1 cellular context compared by ENCODE assay signal in the genomic region with DNA sequence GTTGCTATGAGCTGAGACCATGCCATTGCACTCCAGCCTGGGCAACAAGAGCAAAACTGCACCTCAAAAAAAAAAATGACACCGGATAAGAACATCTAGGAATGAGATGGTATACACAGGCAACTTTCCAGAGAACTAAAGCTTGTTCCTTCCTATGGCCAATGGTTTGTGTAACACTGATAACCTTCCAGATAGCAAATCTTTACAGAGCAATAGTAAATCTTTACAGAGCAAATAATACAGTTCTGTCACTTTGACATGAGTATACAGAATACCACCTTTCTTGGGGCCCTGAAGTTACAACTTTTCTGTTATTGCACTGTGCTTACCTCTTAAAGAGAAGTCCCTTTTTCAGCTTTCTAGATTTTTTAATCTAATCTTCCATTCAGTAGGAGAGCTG.
A peak's percentile ranks its signal among the peaks of the same experiment; 100 is the strongest.
TF ChIP-seq lines count a peak whose summit lies in the region.

No MANE protein-coding gene starts in this region.

TF ChIP-seq in HepG2, 621 proteins besides CTCF, POLR2A, EP300 and RAD21 (continued from another document and continues in another):
- TF ChIP-seq, protein P1, sequence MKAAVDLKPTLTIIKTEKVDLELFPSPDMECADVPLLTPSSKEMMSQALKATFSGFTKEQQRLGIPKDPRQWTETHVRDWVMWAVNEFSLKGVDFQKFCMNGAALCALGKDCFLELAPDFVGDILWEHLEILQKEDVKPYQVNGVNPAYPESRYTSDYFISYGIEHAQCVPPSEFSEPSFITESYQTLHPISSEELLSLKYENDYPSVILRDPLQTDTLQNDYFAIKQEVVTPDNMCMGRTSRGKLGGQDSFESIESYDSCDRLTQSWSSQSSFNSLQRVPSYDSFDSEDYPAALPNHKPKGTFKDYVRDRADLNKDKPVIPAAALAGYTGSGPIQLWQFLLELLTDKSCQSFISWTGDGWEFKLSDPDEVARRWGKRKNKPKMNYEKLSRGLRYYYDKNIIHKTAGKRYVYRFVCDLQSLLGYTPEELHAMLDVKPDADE (CRISPR knock-in tag; IDR thresholded peaks at IDR 0.05), result no peak
- TF ChIP-seq NFIB (CRISPR knock-in tag; IDR thresholded peaks at IDR 0.05; ENCODE audit: borderline replicate concordance) (no peak), ZNF878 (CRISPR knock-in tag; IDR thresholded peaks at IDR 0.05) (no peak), DNMT3B (CRISPR knock-in tag; conservative IDR thresholded peaks at IDR 0.05) (no peak), ZNF510 (CRISPR knock-in tag; IDR thresholded peaks at IDR 0.05; ENCODE audit: low read depth) (no peak), ZNF660 (CRISPR knock-in tag; IDR thresholded peaks at IDR 0.05; ENCODE audit: borderline replicate concordance, low read depth) (no peak), ETV5 (CRISPR knock-in tag; IDR thresholded peaks at IDR 0.05; ENCODE audit: borderline replicate concordance) (peak; percentile 15; the same call in 1 of the 2 replicates), SIX1 (CRISPR knock-in tag; IDR thresholded peaks at IDR 0.05; ENCODE audit: borderline replicate concordance) (peak; percentile 29; the same call in 1 of the 2 replicates), MTA3 (CRISPR knock-in tag; IDR thresholded peaks at IDR 0.05) (no peak), HMG20A (CRISPR knock-in tag; IDR thresholded peaks at IDR 0.05; ENCODE audit: borderline replicate concordance) (peak; percentile 86), NR2F6 (IDR thresholded peaks at IDR 0.05) (peak; percentile 94), NR2F6 (CRISPR knock-in tag; IDR thresholded peaks at IDR 0.05) (peak; percentile 84), ZNF496 (CRISPR knock-in tag; IDR thresholded peaks at IDR 0.05; ENCODE audit: insufficient replicate concordance) (no peak), ZNF629 (CRISPR knock-in tag; conservative IDR thresholded peaks at IDR 0.05) (no peak), ZNF282 (IDR thresholded peaks at IDR 0.05; ENCODE audit: partially characterized antibody) (no peak), NCOA2 (CRISPR knock-in tag; IDR thresholded peaks at IDR 0.05) (0 out of 2 replicates have a peak, but pooled peaks have one; percentile 19), ZNF124 (CRISPR knock-in tag; IDR thresholded peaks at IDR 0.05) (no peak), ZNF350 (CRISPR knock-in tag; IDR thresholded peaks at IDR 0.05; ENCODE audit: borderline replicate concordance, low read depth) (no peak), HES4 (CRISPR knock-in tag; IDR thresholded peaks at IDR 0.05; ENCODE audit: borderline replicate concordance) (no peak), SOX13 (IDR thresholded peaks at IDR 0.05) (no peak), SOX13 (CRISPR knock-in tag; conservative IDR thresholded peaks at IDR 0.05 in 1 of 2, IDR thresholded peaks at IDR 0.05 in 1 of 2) (peak in 1 of 2 experiments; percentile 50; a peak in 1 of 4 replicates), ZNF33A (CRISPR knock-in tag; IDR thresholded peaks at IDR 0.05; ENCODE audit: borderline replicate concordance) (no peak), MIXL1 (CRISPR knock-in tag; IDR thresholded peaks at IDR 0.05) (no peak), RXRB (CRISPR knock-in tag; IDR thresholded peaks at IDR 0.05; ENCODE audit: borderline replicate concordance) (peak; percentile 31; the same call in 1 of the 2 replicates), ZNF562 (CRISPR knock-in tag; IDR thresholded peaks at IDR 0.05; ENCODE audit: borderline replicate concordance) (no peak), ZNF563 (CRISPR knock-in tag; IDR thresholded peaks at IDR 0.05) (no peak), ZFP36 (IDR thresholded peaks at IDR 0.05; ENCODE audit: borderline replicate concordance, low read depth, low read length, partially characterized antibody) (no peak), ZNF724P (CRISPR knock-in tag; IDR thresholded peaks at IDR 0.05; ENCODE audit: borderline replicate concordance) (no peak), ZNF550 (CRISPR knock-in tag; IDR thresholded peaks at IDR 0.05; ENCODE audit: borderline replicate concordance) (no peak), GATA4 (IDR thresholded peaks at IDR 0.05; ENCODE audit: borderline replicate concordance, low read depth) (peak; percentile 59; the same call in 1 of the 2 replicates), HMG20B (CRISPR knock-in tag; conservative IDR thresholded peaks at IDR 0.05) (peak; percentile 88), ZSCAN31 (CRISPR knock-in tag; IDR thresholded peaks at IDR 0.05; ENCODE audit: low read depth) (no peak), ZNF672 (CRISPR knock-in tag; IDR thresholded peaks at IDR 0.05) (no peak), TCF12 (IDR thresholded peaks at IDR 0.05) (no peak), TCF12 (CRISPR knock-in tag; IDR thresholded peaks at IDR 0.05) (no peak), ISL2 (CRISPR knock-in tag; IDR thresholded peaks at IDR 0.05) (0 out of 2 replicates have a peak, but pooled peaks have one; percentile 21), KMT2B (CRISPR knock-in tag; IDR thresholded peaks at IDR 0.05) (no peak), RARA (CRISPR knock-in tag; IDR thresholded peaks at IDR 0.05) (0 out of 2 replicates have a peak, but pooled peaks have one; percentile 13), FOXA3 (CRISPR knock-in tag; IDR thresholded peaks at IDR 0.05) (peak; percentile 80), NR2F2 (IDR thresholded peaks at IDR 0.05; ENCODE audit: borderline replicate concordance, low read depth) (peak; percentile 91)
- TF ChIP-seq, protein P2, sequence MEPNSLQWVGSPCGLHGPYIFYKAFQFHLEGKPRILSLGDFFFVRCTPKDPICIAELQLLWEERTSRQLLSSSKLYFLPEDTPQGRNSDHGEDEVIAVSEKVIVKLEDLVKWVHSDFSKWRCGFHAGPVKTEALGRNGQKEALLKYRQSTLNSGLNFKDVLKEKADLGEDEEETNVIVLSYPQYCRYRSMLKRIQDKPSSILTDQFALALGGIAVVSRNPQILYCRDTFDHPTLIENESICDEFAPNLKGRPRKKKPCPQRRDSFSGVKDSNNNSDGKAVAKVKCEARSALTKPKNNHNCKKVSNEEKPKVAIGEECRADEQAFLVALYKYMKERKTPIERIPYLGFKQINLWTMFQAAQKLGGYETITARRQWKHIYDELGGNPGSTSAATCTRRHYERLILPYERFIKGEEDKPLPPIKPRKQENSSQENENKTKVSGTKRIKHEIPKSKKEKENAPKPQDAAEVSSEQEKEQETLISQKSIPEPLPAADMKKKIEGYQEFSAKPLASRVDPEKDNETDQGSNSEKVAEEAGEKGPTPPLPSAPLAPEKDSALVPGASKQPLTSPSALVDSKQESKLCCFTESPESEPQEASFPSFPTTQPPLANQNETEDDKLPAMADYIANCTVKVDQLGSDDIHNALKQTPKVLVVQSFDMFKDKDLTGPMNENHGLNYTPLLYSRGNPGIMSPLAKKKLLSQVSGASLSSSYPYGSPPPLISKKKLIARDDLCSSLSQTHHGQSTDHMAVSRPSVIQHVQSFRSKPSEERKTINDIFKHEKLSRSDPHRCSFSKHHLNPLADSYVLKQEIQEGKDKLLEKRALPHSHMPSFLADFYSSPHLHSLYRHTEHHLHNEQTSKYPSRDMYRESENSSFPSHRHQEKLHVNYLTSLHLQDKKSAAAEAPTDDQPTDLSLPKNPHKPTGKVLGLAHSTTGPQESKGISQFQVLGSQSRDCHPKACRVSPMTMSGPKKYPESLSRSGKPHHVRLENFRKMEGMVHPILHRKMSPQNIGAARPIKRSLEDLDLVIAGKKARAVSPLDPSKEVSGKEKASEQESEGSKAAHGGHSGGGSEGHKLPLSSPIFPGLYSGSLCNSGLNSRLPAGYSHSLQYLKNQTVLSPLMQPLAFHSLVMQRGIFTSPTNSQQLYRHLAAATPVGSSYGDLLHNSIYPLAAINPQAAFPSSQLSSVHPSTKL (CRISPR knock-in tag; IDR thresholded peaks at IDR 0.05), result peak; percentile 75
- TF ChIP-seq, protein P3, sequence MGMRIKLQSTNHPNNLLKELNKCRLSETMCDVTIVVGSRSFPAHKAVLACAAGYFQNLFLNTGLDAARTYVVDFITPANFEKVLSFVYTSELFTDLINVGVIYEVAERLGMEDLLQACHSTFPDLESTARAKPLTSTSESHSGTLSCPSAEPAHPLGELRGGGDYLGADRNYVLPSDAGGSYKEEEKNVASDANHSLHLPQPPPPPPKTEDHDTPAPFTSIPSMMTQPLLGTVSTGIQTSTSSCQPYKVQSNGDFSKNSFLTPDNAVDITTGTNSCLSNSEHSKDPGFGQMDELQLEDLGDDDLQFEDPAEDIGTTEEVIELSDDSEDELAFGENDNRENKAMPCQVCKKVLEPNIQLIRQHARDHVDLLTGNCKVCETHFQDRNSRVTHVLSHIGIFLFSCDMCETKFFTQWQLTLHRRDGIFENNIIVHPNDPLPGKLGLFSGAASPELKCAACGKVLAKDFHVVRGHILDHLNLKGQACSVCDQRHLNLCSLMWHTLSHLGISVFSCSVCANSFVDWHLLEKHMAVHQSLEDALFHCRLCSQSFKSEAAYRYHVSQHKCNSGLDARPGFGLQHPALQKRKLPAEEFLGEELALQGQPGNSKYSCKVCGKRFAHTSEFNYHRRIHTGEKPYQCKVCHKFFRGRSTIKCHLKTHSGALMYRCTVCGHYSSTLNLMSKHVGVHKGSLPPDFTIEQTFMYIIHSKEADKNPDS (CRISPR knock-in tag; IDR thresholded peaks at IDR 0.05), result no peak
- TF ChIP-seq, protein P4, sequence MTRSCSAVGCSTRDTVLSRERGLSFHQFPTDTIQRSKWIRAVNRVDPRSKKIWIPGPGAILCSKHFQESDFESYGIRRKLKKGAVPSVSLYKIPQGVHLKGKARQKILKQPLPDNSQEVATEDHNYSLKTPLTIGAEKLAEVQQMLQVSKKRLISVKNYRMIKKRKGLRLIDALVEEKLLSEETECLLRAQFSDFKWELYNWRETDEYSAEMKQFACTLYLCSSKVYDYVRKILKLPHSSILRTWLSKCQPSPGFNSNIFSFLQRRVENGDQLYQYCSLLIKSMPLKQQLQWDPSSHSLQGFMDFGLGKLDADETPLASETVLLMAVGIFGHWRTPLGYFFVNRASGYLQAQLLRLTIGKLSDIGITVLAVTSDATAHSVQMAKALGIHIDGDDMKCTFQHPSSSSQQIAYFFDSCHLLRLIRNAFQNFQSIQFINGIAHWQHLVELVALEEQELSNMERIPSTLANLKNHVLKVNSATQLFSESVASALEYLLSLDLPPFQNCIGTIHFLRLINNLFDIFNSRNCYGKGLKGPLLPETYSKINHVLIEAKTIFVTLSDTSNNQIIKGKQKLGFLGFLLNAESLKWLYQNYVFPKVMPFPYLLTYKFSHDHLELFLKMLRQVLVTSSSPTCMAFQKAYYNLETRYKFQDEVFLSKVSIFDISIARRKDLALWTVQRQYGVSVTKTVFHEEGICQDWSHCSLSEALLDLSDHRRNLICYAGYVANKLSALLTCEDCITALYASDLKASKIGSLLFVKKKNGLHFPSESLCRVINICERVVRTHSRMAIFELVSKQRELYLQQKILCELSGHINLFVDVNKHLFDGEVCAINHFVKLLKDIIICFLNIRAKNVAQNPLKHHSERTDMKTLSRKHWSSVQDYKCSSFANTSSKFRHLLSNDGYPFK (CRISPR knock-in tag; IDR thresholded peaks at IDR 0.05; ENCODE audit: borderline replicate concordance), result no peak
- TF ChIP-seq, protein P5, sequence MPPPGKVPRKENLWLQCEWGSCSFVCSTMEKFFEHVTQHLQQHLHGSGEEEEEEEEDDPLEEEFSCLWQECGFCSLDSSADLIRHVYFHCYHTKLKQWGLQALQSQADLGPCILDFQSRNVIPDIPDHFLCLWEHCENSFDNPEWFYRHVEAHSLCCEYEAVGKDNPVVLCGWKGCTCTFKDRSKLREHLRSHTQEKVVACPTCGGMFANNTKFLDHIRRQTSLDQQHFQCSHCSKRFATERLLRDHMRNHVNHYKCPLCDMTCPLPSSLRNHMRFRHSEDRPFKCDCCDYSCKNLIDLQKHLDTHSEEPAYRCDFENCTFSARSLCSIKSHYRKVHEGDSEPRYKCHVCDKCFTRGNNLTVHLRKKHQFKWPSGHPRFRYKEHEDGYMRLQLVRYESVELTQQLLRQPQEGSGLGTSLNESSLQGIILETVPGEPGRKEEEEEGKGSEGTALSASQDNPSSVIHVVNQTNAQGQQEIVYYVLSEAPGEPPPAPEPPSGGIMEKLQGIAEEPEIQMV (CRISPR knock-in tag; IDR thresholded peaks at IDR 0.05; ENCODE audit: low read depth), result no peak
- TF ChIP-seq, protein P6, sequence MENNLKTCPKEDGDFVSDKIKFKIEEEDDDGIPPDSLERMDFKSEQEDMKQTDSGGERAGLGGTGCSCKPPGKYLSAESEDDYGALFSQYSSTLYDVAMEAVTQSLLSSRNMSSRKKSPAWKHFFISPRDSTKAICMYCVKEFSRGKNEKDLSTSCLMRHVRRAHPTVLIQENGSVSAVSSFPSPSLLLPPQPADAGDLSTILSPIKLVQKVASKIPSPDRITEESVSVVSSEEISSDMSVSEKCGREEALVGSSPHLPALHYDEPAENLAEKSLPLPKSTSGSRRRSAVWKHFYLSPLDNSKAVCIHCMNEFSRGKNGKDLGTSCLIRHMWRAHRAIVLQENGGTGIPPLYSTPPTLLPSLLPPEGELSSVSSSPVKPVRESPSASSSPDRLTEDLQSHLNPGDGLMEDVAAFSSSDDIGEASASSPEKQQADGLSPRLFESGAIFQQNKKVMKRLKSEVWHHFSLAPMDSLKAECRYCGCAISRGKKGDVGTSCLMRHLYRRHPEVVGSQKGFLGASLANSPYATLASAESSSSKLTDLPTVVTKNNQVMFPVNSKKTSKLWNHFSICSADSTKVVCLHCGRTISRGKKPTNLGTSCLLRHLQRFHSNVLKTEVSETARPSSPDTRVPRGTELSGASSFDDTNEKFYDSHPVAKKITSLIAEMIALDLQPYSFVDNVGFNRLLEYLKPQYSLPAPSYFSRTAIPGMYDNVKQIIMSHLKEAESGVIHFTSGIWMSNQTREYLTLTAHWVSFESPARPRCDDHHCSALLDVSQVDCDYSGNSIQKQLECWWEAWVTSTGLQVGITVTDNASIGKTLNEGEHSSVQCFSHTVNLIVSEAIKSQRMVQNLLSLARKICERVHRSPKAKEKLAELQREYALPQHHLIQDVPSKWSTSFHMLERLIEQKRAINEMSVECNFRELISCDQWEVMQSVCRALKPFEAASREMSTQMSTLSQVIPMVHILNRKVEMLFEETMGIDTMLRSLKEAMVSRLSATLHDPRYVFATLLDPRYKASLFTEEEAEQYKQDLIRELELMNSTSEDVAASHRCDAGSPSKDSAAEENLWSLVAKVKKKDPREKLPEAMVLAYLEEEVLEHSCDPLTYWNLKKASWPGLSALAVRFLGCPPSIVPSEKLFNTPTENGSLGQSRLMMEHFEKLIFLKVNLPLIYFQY (CRISPR knock-in tag; IDR thresholded peaks at IDR 0.05; ENCODE audit: borderline replicate concordance), result no peak
- TF ChIP-seq, protein P7, sequence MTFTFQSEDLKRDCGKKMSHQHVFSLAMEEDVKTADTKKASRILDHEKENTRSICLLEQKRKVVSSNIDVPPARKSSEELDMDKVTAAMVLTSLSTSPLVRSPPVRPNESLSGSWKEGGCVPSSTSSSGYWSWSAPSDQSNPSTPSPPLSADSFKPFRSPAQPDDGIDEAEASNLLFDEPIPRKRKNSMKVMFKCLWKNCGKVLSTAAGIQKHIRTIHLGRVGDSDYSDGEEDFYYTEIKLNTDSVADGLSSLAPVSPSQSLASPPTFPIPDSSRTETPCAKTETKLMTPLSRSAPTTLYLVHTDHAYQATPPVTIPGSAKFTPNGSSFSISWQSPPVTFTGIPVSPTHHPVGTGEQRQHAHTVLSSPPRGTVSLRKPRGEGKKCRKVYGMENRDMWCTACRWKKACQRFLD (CRISPR knock-in tag; IDR thresholded peaks at IDR 0.05; ENCODE audit: borderline replicate concordance), result no peak
